In genomic region chr10:114681542-114681941, GRCh38 we compare ENCODE assay signal across 12 cellular contexts. TPM values are rescaled to one million over a fixed set of nuclear protein-coding genes. Genes with fewer than 3 reads are reported as not detected.
DNase-seq lines count a peak whose midpoint lies in the region; ATAC-seq, FAIRE-seq and TF ChIP-seq lines count a peak whose summit lies in the region.
"Had no signal": no experiment of that assay in that cellular context is flagged by ENCODE, and none has a peak within 500 bp of the region (broad histone marks: within the 10 kb centered on the region; RNA-seq: fewer than 3 reads in every experiment).

No MANE protein-coding gene starts in this region.

- H3K27me3 Mint-ChIP-seq in nephron progenitor cell (ENCODE audit: low read depth, poor library complexity), result peaks cover 13% of the 10 kb centered on the region
- H3K27me3 Mint-ChIP-seq in activated CD8-positive, alpha-beta memory T cell treated with anti-CD3 and anti-CD28 coated beads, Interleukin-2, amount 10 ng/mL, durations not matched to agents 7 days and 5 days, result peaks cover 22% of the 10 kb centered on the region
- H3K27me3 Mint-ChIP-seq: dendritic cell treated with granulocyte-macrophage colony-stimulating factor and Interleukin-4, amounts not matched to agents 40 ng/mL and 50 ng/mL, for 4 days had no signal

- TF ChIP-seq CTCF in nephron progenitor cell (IDR thresholded peaks at IDR 0.05), result no peak

- no peaks in the 10 kb centered on the region for H3K36me3 Mint-ChIP-seq in nephron progenitor cell (ENCODE audit: low read depth)
- no peaks in the 10 kb centered on the region for H3K36me3 Mint-ChIP-seq in activated CD8-positive, alpha-beta memory T cell treated with anti-CD3 and anti-CD28 coated beads, Interleukin-2, amount 10 ng/mL, durations not matched to agents 7 days and 5 days

- intact Hi-C loops in Right ventricle myocardium inferior (cut with DNase I), result no loop called here
- intact Hi-C loops in cardiac septum (cut with DNase I), result loop anchor here (5.0 kb wide), 1 partner anchor 129 kb away; no protein-coding TSS in a partner anchor

- peaks cover 32% of the 10 kb centered on the region for H3K4me1 Mint-ChIP-seq in nephron progenitor cell
- H3K4me1 Mint-ChIP-seq in activated CD8-positive, alpha-beta memory T cell treated with anti-CD3 and anti-CD28 coated beads, Interleukin-2, amount 10 ng/mL, durations not matched to agents 7 days and 5 days, result no peaks in the 10 kb centered on the region

- ATAC-seq in Right ventricle myocardium inferior, result peak; percentile 23
- ATAC-seq in GM19463 (IDR thresholded peaks at IDR 0.05; ENCODE audit: unreplicated experiment), result no peak
- ATAC-seq in activated CD8-positive, alpha-beta memory T cell treated with anti-CD3 and anti-CD28 coated beads, Interleukin-2, amount 10 ng/mL, durations not matched to agents 7 days and 5 days, result no peak

- H3K9me3 Mint-ChIP-seq in nephron progenitor cell, result no peaks in the 10 kb centered on the region
- H3K9me3 Mint-ChIP-seq in activated CD8-positive, alpha-beta memory T cell treated with anti-CD3 and anti-CD28 coated beads, Interleukin-2, amount 10 ng/mL, durations not matched to agents 7 days and 5 days (ENCODE audit: low read depth), result no peaks in the 10 kb centered on the region
- H3K9me3 Mint-ChIP-seq: dendritic cell treated with granulocyte-macrophage colony-stimulating factor and Interleukin-4, amounts not matched to agents 40 ng/mL and 50 ng/mL, for 4 days had no signal

- no peak overlapping the region for H3K27ac Mint-ChIP-seq in nephron progenitor cell
- no peak overlapping the region for H3K27ac Mint-ChIP-seq in activated CD8-positive, alpha-beta memory T cell treated with anti-CD3 and anti-CD28 coated beads, Interleukin-2, amount 10 ng/mL, durations not matched to agents 7 days and 5 days
- H3K27ac Mint-ChIP-seq: dendritic cell treated with granulocyte-macrophage colony-stimulating factor and Interleukin-4, amounts not matched to agents 40 ng/mL and 50 ng/mL, for 4 days had no signal

- FAIRE-seq in urothelium cell line (lab: Jason Lieb, UNC), result no peak

- no peak overlapping the region for H3K4me3 Mint-ChIP-seq in nephron progenitor cell
- no peak overlapping the region for H3K4me3 Mint-ChIP-seq in activated CD8-positive, alpha-beta memory T cell treated with anti-CD3 and anti-CD28 coated beads, Interleukin-2, amount 10 ng/mL, durations not matched to agents 7 days and 5 days
- H3K4me3 Mint-ChIP-seq: dendritic cell treated with granulocyte-macrophage colony-stimulating factor and Interleukin-4, amounts not matched to agents 40 ng/mL and 50 ng/mL, for 4 days had no signal

- CTCF ChIA-PET in activated CD8-positive, alpha-beta memory T cell treated with anti-CD3 and anti-CD28 coated beads, Interleukin-2, amount 10 ng/mL, durations not matched to agents 7 days and 5 days (lab: Charles Lee), result interaction anchor here (1.0 to 1.2 kb wide), 2 partner anchors 13 to 103 kb away, joined by 3 read pairs; no protein-coding TSS in a partner anchor

- DNase-seq in Right ventricle myocardium inferior (ENCODE audit: missing footprints), result peak; percentile 63
- DNase-seq in cardiac septum (ENCODE audit: low spot score), result no peak
- DNase-seq in brain pericyte (ENCODE audit: low read depth, low spot score), result peak; percentile 31
- DNase-seq in iris pigment epithelial cell (ENCODE audit: low read depth), result peak; percentile 42
- peak; percentile 53 for DNase-seq in urothelium cell line (ENCODE audit: low spot score)
- DNase-seq in nephron progenitor cell, result no peak
- DNase-seq in activated CD8-positive, alpha-beta memory T cell treated with anti-CD3 and anti-CD28 coated beads, Interleukin-2, amount 10 ng/mL, durations not matched to agents 7 days and 5 days, result no peak
- DNase-seq: DND-41; stimulated activated CD4-positive, alpha-beta T cell treated with anti-CD3 and anti-CD28 coated beads, Interleukin-4, amount 100 ng/mL, for 24 hours; testis had no signal

RNA-seq across cellular contexts. Expression of gene ABLIM1, which starts 23.5 kb away (rescaled TPM):
- 730 TPM for total RNA-seq in Right ventricle myocardium inferior
- total RNA-seq in cardiac septum, result 473 TPM
- 10 to 100 TPM; 14.8 to 54.9 TPM for total RNA-seq in activated CD8-positive, alpha-beta memory T cell treated with anti-CD3 and anti-CD28 coated beads, Interleukin-2, amount 10 ng/mL, durations not matched to agents 7 days and 5 days

Comparison
In these comparisons a context has a peak if more than half of its experiments do, and no peak if none do; other contexts are left out.
1. DNase-seq: peak in Right ventricle myocardium inferior (single experiment), brain pericyte (single experiment), iris pigment epithelial cell (single experiment) and urothelium cell line (single experiment); none in cardiac septum (single experiment), nephron progenitor cell (single experiment) and activated CD8-positive, alpha-beta memory T cell treated with anti-CD3 and anti-CD28 coated beads, Interleukin-2, amount 10 ng/mL, durations not matched to agents 7 days and 5 days (single experiment).